ENCODE assay signal across 8 cellular contexts in genomic region chr14:76956253-76957090, GRCh38.
A peak's percentile ranks its signal among the peaks of the same experiment; 100 is the strongest.
DNase-seq lines count a peak whose midpoint lies in the region; ATAC-seq and TF ChIP-seq lines count a peak whose summit lies in the region.

No MANE protein-coding gene starts in this region.

- in situ Hi-C loops in G401 (cut with HindIII; ENCODE audit: low sequenced_read_pairs) = no loop called here

- peak overlapping the region; percentile 61 for H3K4me3 ChIP-seq in left ventricle myocardium inferior
- H3K4me3 ChIP-seq in prostate gland = peak overlapping the region; percentile 20 to 26
- H3K4me3 ChIP-seq in upper lobe of right lung = peak overlapping the region; percentile 46

- H3K4me1 ChIP-seq in left ventricle myocardium inferior (peaks cover 73% of the 10 kb centered on the region), prostate gland (replicated peaks) (peaks cover 25% of the 10 kb centered on the region), upper lobe of right lung (peaks cover 54% of the 10 kb centered on the region)

- intact Hi-C loops in left ventricle myocardium inferior (cut with micrococcal nuclease) = no loop called here
- intact Hi-C loops in prostate gland (cut with DNase I) = no loop called here
- intact Hi-C loops in upper lobe of right lung (cut with DNase I) = loop anchor here (10.0 kb wide), 1 partner anchor 68 kb away; the partner anchor contains the start of gene IRF2BPL

- no peaks in the 10 kb centered on the region for H3K27me3 ChIP-seq in left ventricle myocardium inferior (ENCODE audit: low read depth)
- no peaks in the 10 kb centered on the region for H3K27me3 ChIP-seq in prostate gland (replicated peaks; ENCODE audit: insufficient read depth)
- H3K27me3 ChIP-seq in upper lobe of right lung = no peaks in the 10 kb centered on the region

- ATAC-seq in HG02588 (IDR thresholded peaks at IDR 0.05; ENCODE audit: unreplicated experiment) = peak; percentile 35
- peak; percentile 87 for ATAC-seq in upper lobe of right lung

- H3K9me3 ChIP-seq in left ventricle myocardium inferior (replicated peaks) = no peaks in the 10 kb centered on the region
- no peaks in the 10 kb centered on the region for H3K9me3 ChIP-seq in prostate gland
- H3K9me3 ChIP-seq in upper lobe of right lung = no peaks in the 10 kb centered on the region

- 2% methylated on average over 51 of the region's 51 CpGs for WGBS in prostate gland

- H3K27ac ChIP-seq in left ventricle myocardium inferior (replicated peaks) (peak overlapping the region; percentile 96), prostate gland (peak overlapping the region; percentile 90 to 96), upper lobe of right lung (peak overlapping the region; percentile 95)

- peak; percentile 23 for TF ChIP-seq POLR2A in prostate gland (IDR thresholded peaks at IDR 0.05)

- peak; percentile 41 for TF ChIP-seq CTCF in left ventricle myocardium inferior (IDR thresholded peaks at IDR 0.05; ENCODE audit: borderline replicate concordance)
- TF ChIP-seq CTCF in prostate gland (IDR thresholded peaks at IDR 0.05) = peak in 3 of 4 experiments; percentile 12 to 42 (median 41)
- TF ChIP-seq CTCF in upper lobe of right lung (IDR thresholded peaks at IDR 0.05) = peak; percentile 9

- no peaks in the 10 kb centered on the region for H3K36me3 ChIP-seq in left ventricle myocardium inferior
- no peaks in the 10 kb centered on the region for H3K36me3 ChIP-seq in prostate gland
- no peaks in the 10 kb centered on the region for H3K36me3 ChIP-seq in upper lobe of right lung

- DNase-seq in G401 (ENCODE audit: low spot score) (peak; percentile 78), NCI-H1694 (lab: John Stamatoyannopoulos, UW) (peak; percentile 96), T-helper 1 cell (peak; percentile 77 to 93 (median 83)), amniotic epithelial cell (ENCODE audit: low read depth) (peak; percentile 90), left ventricle myocardium inferior (peak; percentile 88), prostate gland (ENCODE audit: low spot score) (peak; percentile 83), upper lobe of right lung (peak; percentile 94)

Comparison
In these comparisons a context has a peak if more than half of its experiments do, and no peak if none do; other contexts are left out.
1. Peak in every context shown above with its lines: DNase-seq, ATAC-seq, H3K4me3 ChIP-seq and H3K27ac ChIP-seq.